In the genomic region with DNA sequence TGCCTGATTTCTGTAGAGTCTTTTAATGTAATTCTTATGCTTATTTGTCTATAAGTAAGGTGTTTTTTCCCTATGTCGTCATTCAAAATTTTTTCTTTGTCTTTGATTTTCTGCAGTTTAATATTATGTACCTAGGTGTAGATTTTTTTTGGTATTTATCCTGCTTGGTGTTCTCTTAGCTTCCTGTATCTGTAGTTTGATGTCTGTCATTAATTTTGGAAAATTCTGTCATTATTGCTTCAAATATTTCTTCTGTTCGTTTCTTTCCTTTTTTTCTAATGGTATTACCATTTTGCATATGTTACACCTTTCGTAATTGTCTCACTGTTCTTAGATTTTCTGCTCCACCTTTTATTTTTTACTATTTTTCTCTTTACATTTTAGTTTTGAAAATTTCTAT, we compare ENCODE assay signal across 1 cellular context.
TF ChIP-seq lines count a peak whose summit lies in the region.

No MANE protein-coding gene starts in this region.

TF ChIP-seq in HEK293, 187 proteins besides CTCF, POLR2A, EP300 and RAD21 (continued from another document):
- TF ChIP-seq ZNF280D (tag by site-specific recombination; IDR thresholded peaks at IDR 0.05) (no peak), TCF7L2 (IDR thresholded peaks at IDR 0.05; ENCODE audit: borderline replicate concordance, low read depth, low read length) (no peak), ZNF610 (tag by site-specific recombination; IDR thresholded peaks at IDR 0.05; ENCODE audit: borderline replicate concordance) (no peak), ZEB2 (tag by site-specific recombination; IDR thresholded peaks at IDR 0.05) (no peak), ZNF596 (tag by site-specific recombination; IDR thresholded peaks at IDR 0.05) (no peak)
